ENCODE assay signal across 12 cellular contexts in the genomic region with DNA sequence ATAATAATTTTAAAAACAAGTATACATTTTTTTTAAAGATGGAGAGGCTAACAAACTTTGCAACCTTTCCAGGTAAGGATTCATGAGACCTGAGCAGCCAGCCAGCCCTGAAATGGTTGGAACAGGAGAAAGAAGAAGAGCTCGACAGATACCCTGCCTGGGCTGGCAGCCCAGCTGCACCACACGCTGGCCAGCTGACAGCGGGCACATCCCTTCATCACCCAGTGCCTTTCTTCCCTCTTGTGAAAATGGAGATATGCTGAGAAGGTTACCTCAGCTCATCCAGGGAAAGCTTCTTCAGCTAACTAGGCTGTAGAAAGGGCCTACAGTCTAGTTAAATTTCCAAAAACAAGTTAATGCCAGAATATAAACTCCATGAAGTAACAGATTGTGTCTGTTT. TPM values are rescaled to one million over a fixed set of nuclear protein-coding genes. Genes with fewer than 3 reads are reported as not detected.
"Had no signal": no experiment of that assay in that cellular context is flagged by ENCODE, and none has a peak within 500 bp of the region (broad histone marks: within the 10 kb centered on the region; RNA-seq: fewer than 3 reads in every experiment).

No MANE protein-coding gene starts in this region.

RNA-seq across cellular contexts. Expression of a gene that starts 12.9 kb away (rescaled TPM):
- total RNA-seq: naive thymus-derived CD4-positive, alpha-beta T cell; natural killer cell; occipital lobe; osteoblast; posterior vena cava; pulmonary artery endothelial cell; smooth muscle cell; thoracic aorta; thyroid gland; upper lobe of left lung; ureter; vagina had no signal
- polyA plus RNA-seq: naive thymus-derived CD4-positive, alpha-beta T cell had no signal
